1 cellular context compared by ENCODE assay signal in genomic region chr10:23438547-23439451, GRCh38.
TF ChIP-seq lines count a peak whose summit lies in the region.

TSS of gene OTUD1 (plus strand) at chr10:23439075. CDS start at chr10:23439458, 383 bp downstream.

TF ChIP-seq in WTC11, 78 proteins besides CTCF, POLR2A, EP300 and RAD21 (continued from another document):
- TF ChIP-seq, protein P1, sequence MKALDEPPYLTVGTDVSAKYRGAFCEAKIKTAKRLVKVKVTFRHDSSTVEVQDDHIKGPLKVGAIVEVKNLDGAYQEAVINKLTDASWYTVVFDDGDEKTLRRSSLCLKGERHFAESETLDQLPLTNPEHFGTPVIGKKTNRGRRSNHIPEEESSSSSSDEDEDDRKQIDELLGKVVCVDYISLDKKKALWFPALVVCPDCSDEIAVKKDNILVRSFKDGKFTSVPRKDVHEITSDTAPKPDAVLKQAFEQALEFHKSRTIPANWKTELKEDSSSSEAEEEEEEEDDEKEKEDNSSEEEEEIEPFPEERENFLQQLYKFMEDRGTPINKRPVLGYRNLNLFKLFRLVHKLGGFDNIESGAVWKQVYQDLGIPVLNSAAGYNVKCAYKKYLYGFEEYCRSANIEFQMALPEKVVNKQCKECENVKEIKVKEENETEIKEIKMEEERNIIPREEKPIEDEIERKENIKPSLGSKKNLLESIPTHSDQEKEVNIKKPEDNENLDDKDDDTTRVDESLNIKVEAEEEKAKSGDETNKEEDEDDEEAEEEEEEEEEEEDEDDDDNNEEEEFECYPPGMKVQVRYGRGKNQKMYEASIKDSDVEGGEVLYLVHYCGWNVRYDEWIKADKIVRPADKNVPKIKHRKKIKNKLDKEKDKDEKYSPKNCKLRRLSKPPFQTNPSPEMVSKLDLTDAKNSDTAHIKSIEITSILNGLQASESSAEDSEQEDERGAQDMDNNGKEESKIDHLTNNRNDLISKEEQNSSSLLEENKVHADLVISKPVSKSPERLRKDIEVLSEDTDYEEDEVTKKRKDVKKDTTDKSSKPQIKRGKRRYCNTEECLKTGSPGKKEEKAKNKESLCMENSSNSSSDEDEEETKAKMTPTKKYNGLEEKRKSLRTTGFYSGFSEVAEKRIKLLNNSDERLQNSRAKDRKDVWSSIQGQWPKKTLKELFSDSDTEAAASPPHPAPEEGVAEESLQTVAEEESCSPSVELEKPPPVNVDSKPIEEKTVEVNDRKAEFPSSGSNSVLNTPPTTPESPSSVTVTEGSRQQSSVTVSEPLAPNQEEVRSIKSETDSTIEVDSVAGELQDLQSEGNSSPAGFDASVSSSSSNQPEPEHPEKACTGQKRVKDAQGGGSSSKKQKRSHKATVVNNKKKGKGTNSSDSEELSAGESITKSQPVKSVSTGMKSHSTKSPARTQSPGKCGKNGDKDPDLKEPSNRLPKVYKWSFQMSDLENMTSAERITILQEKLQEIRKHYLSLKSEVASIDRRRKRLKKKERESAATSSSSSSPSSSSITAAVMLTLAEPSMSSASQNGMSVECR (CRISPR knock-in tag; IDR thresholded peaks at IDR 0.05; ENCODE audit: borderline replicate concordance): no peak
- TF ChIP-seq ZNF219 (CRISPR knock-in tag; IDR thresholded peaks at IDR 0.05; ENCODE audit: borderline replicate concordance) (0 out of 2 replicates have a peak, but pooled peaks have one; percentile 42), FOXP1 (CRISPR knock-in tag; IDR thresholded peaks at IDR 0.05; ENCODE audit: borderline replicate concordance) (no peak), CREB1 (CRISPR knock-in tag; IDR thresholded peaks at IDR 0.05) (no peak), NFATC4 (CRISPR knock-in tag; IDR thresholded peaks at IDR 0.05) (no peak), HMGA2 (CRISPR knock-in tag; IDR thresholded peaks at IDR 0.05) (no peak), AR (CRISPR knock-in tag; IDR thresholded peaks at IDR 0.05) (no peak)
- TF ChIP-seq, protein P2, sequence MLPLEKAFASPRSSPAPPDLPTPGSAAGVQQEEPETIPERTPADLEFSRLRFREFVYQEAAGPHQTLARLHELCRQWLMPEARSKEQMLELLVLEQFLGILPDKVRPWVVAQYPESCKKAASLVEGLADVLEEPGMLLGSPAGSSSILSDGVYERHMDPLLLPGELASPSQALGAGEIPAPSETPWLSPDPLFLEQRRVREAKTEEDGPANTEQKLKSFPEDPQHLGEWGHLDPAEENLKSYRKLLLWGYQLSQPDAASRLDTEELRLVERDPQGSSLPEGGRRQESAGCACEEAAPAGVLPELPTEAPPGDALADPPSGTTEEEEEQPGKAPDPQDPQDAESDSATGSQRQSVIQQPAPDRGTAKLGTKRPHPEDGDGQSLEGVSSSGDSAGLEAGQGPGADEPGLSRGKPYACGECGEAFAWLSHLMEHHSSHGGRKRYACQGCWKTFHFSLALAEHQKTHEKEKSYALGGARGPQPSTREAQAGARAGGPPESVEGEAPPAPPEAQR (CRISPR knock-in tag; IDR thresholded peaks at IDR 0.05): 0 out of 2 replicates have a peak, but pooled peaks have one; percentile 50
